ENCODE assay signal across 23 cellular contexts in the genomic region with DNA sequence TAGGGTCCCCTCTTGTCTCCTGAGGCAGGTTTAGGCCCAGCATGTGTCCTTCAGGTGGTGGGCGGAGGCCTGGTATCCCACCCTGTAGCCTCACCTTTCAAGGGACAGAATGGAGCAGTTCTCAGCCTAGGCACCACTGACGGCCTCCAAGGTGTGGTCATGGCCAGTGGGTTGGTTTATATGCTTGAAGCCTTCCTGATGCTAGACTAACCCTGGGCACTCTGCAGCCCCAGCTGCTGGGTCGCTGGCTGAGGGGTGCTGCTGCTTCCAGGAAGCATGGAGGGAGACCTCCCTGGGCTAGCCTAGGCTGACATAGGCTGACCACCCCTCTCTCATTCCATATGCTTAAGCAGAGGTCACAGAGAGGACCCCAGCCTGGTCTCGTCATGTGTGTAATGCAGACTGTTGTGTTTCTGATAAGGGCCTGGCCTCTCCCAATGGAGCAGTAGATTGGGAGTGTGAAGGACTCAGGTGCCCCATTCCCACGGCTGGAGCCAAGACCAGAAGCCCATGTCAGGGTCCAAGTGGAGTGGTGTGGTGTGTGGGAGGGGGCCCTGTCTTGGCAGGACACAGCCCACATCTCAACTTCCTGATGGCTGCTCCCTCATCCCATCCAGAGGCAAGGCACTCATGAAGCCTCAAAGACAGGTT.
"Had no signal": no experiment of that assay in that cellular context is flagged by ENCODE, and none has a peak within 500 bp of the region (broad histone marks: within the 10 kb centered on the region; RNA-seq: fewer than 3 reads in every experiment).

No MANE protein-coding gene starts in this region.

- H3K36me3 ChIP-seq: prostate gland, right lobe of liver, suprapubic skin, uterus had no signal

- H3K79me2 ChIP-seq: parathyroid adenoma had no signal

- H3K9ac ChIP-seq: parathyroid adenoma had no signal

- ATAC-seq: gastrocnemius medialis, left lung, lower lobe of right lung had no signal

- DNase-seq: caudate nucleus; cortex of kidney; dorsolateral prefrontal cortex; effector memory CD4-positive, alpha-beta T cell; gastrocnemius medialis; heart right ventricle; hypothalamus; islet precursor cell; left lung; lower lobe of right lung; mesenchymal stem cell; midbrain; nephron progenitor cell; right lobe of liver; stimulated activated naive CD4-positive, alpha-beta T cell treated with Interleukin-2 at 50 U/mL for 16 hours; tibial artery; upper lobe of left lung; uterus had no signal

- H3K9me3 ChIP-seq: gastrocnemius medialis, prostate gland, uterus had no signal

- H3K27me3 ChIP-seq: dorsolateral prefrontal cortex, esophagus muscularis mucosa, gastrocnemius medialis, heart right ventricle, left lung, right lobe of liver, suprapubic skin, tibial artery, upper lobe of left lung, uterus had no signal

- H3K27ac ChIP-seq: dorsolateral prefrontal cortex, epithelial cell of prostate, esophagus muscularis mucosa, gastrocnemius medialis, heart right ventricle, left lung, lower lobe of right lung, parathyroid adenoma, prostate gland, right lobe of liver, suprapubic skin, tibial artery, upper lobe of left lung, uterus had no signal

- H2AFZ ChIP-seq: parathyroid adenoma had no signal

- H3K4me1 ChIP-seq: esophagus muscularis mucosa, lower lobe of right lung, parathyroid adenoma, prostate gland, right lobe of liver, suprapubic skin, tibial artery, upper lobe of left lung, uterus had no signal

- H3K4me3 ChIP-seq: dorsolateral prefrontal cortex, esophagus muscularis mucosa, gastrocnemius medialis, heart right ventricle, left lung, lower lobe of right lung, prostate gland, right lobe of liver, suprapubic skin, tibial artery, upper lobe of left lung, uterus had no signal
